In genomic region chr7:57363321-57363720, GRCh38 we compare ENCODE assay signal across 26 cellular contexts.
"Had no signal": no experiment of that assay in that cellular context is flagged by ENCODE, and none has a peak within 500 bp of the region (broad histone marks: within the 10 kb centered on the region; RNA-seq: fewer than 3 reads in every experiment).

No MANE protein-coding gene starts in this region.

- H3K4me3 ChIP-seq: stomach, suprapubic skin, testis, thoracic aorta, thyroid gland, tibial artery, tibial nerve, transverse colon, upper lobe of left lung, upper lobe of right lung, uterus, vagina had no signal

- H3K9me3 ChIP-seq: testis, thoracic aorta, thyroid gland, upper lobe of right lung, uterus, vagina had no signal

- H3K4me1 ChIP-seq: stomach, suprapubic skin, testis, thyroid gland, tibial artery, tibial nerve, transverse colon, upper lobe of left lung, upper lobe of right lung, uterus, vagina had no signal

- DNase-seq: stimulated activated CD4-positive, alpha-beta T cell treated with anti-CD3 and anti-CD28 coated beads, Interleukin-2, amount 100 ng/mL, for 48 hours; stimulated activated CD4-positive, alpha-beta T cell treated with anti-CD3 and anti-CD28 coated beads, Interleukin-4, amount 100 ng/mL, for 1 hour; stimulated activated CD4-positive, alpha-beta T cell treated with anti-CD3 and anti-CD28 coated beads, Interleukin-4, amount 100 ng/mL, for 24 hours; stimulated activated CD4-positive, alpha-beta T cell treated with anti-CD3 and anti-CD28 coated beads, Interleukin-4, amount 100 ng/mL, for 4 hours; stimulated activated CD8-positive, alpha-beta memory T cell treated with anti-CD3 and anti-CD28 coated beads, Interleukin-4, amount 100 ng/mL, for 48 hours; stimulated activated naive B cell treated with anti-CD40 and anti-IgM and Interleukin-4, amounts not matched to agents 10 μg/mL and 1 μg/mL and 100 μg/mL, for 72 hours; stimulated activated naive CD4-positive, alpha-beta T cell; stimulated activated naive CD4-positive, alpha-beta T cell treated with Interleukin-2 at 50 U/mL for 16 hours; stimulated activated naive CD8-positive, alpha-beta T cell treated with anti-CD3 and anti-CD28 coated beads, Interleukin-15, amount 100 ng/mL, for 72 hours; stimulated activated naive CD8-positive, alpha-beta T cell treated with anti-CD3 and anti-CD28 coated beads, Interleukin-15, Interleukin-2, amounts not matched to agents 100 U/mL and 50 U/mL, for 24 hours; stomach; substantia nigra; testis; thyroid gland; tibial artery; transverse colon; trophoblast cell; upper lobe of left lung; upper lobe of right lung; uterus had no signal

- H3K27me3 ChIP-seq: stomach, suprapubic skin, testis, thyroid gland, tibial artery, tibial nerve, transverse colon, upper lobe of left lung, upper lobe of right lung, uterus, vagina had no signal

- ATAC-seq: stimulated activated effector memory CD8-positive, alpha-beta T cell treated with anti-CD3 and anti-CD28 coated beads, Interleukin-12 subunit alpha, Interleukin-12 subunit beta, amount 100 ng/mL, for 72 hours; stimulated activated memory B cell treated with anti-CD40 and anti-IgM and Interleukin-4, amounts not matched to agents 10 μg/mL and 1 μg/mL and 100 μg/mL, for 72 hours; stimulated activated naive B cell treated with anti-CD40 and anti-IgM and Interleukin-4, amounts not matched to agents 10 μg/mL and 1 μg/mL and 100 μg/mL, for 72 hours; stimulated activated naive CD8-positive, alpha-beta T cell treated with anti-CD3 and anti-CD28 coated beads, Interleukin-15, amount 100 ng/mL, for 72 hours; stimulated activated naive CD8-positive, alpha-beta T cell treated with anti-CD3 and anti-CD28 coated beads, Interleukin-15, Interleukin-2, amounts not matched to agents 100 U/mL and 50 U/mL, for 24 hours; upper lobe of right lung had no signal

- H3K36me3 ChIP-seq: stomach, suprapubic skin, thoracic aorta, thyroid gland, tibial artery, tibial nerve, transverse colon, upper lobe of left lung, upper lobe of right lung, uterus, vagina had no signal

- H3K27ac ChIP-seq: stomach, suprapubic skin, testis, thoracic aorta, thyroid gland, tibial artery, tibial nerve, transverse colon, upper lobe of left lung, upper lobe of right lung, uterus, vagina had no signal
